1 cellular context compared by ENCODE assay signal in the genomic region with DNA sequence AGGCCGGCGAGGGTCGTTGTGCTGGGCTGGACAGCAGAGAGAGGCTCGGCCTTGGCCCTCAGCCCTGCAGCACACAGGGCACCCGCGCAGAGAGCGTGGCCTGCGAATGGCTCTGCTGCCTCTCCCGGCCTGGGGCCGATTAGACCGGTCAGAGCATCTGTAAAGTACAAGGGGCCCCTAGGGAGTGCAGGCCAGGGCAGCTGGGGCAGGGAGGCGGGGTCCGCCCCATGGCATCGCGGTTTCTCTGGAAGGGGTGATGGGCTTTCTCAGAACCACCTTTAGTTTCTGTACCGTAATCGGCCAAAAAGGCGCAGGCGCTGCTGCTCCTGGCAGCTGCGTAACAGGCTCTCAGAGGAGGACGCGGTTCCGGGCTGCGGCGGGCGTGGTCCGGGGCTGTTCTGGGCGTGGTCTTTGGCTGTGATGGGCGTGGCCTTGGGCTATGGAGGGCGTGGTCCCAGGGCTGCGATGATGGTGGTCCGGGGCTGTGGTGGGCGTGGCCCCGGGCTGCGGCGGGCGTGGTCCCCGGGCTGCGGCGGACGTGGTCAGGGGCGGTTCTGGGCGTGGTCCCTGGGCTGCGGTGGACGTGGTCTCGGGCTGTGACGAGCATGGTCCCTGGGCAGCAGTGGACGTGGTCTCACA.
TF ChIP-seq lines count a peak whose summit lies in the region.

No MANE protein-coding gene starts in this region.

TF ChIP-seq in A549, 52 proteins besides CTCF, POLR2A, EP300 and RAD21 (continued from another document):
- TF ChIP-seq EHF (CRISPR knock-in tag; IDR thresholded peaks at IDR 0.05) (no peak), TP53 (CRISPR knock-in tag; IDR thresholded peaks at IDR 0.05) (0 out of 2 replicates have a peak, but pooled peaks have one; percentile 39), GATA3 (IDR thresholded peaks at IDR 0.05; ENCODE audit: borderline replicate concordance) (no peak), PHF8 (IDR thresholded peaks at IDR 0.05; ENCODE audit: borderline replicate concordance, low read depth) (peak; percentile 69), RNF2 (IDR thresholded peaks at IDR 0.05; ENCODE audit: borderline replicate concordance, low read depth) (no peak), ZSCAN20 (CRISPR knock-in tag; IDR thresholded peaks at IDR 0.05) (no peak), ESRRA (IDR thresholded peaks at IDR 0.05; ENCODE audit: borderline replicate concordance, low read length) (no peak), CHD4 (IDR thresholded peaks at IDR 0.05; ENCODE audit: borderline replicate concordance) (no peak), ZFP36 (IDR thresholded peaks at IDR 0.05; ENCODE audit: borderline replicate concordance, partially characterized antibody) (no peak), FOSL2 (IDR thresholded peaks at IDR 0.05) (no peak), FOSL2 (CRISPR knock-in tag; IDR thresholded peaks at IDR 0.05) (no peak), HDAC2 (IDR thresholded peaks at IDR 0.05) (no peak), REST (IDR thresholded peaks at IDR 0.05) (no peak)
